In genomic region chr15:75723847-75724660, GRCh38 we compare ENCODE assay signal across 9 cellular contexts. TPM values are rescaled to one million over a fixed set of nuclear protein-coding genes. Genes with fewer than 3 reads are reported as not detected.
DNase-seq lines count a peak whose midpoint lies in the region; ATAC-seq and TF ChIP-seq lines count a peak whose summit lies in the region.
"Had no signal": no experiment of that assay in that cellular context is flagged by ENCODE, and none has a peak within 500 bp of the region (broad histone marks: within the 10 kb centered on the region; RNA-seq: fewer than 3 reads in every experiment).

No MANE protein-coding gene starts in this region.

- H3K27ac Mint-ChIP-seq in IgD-negative memory B cell: peak overlapping the region; percentile 58 to 73 (median 67)

- peak; percentile 90 to 91 for ATAC-seq in lower lobe of right lung

- H3K36me3 Mint-ChIP-seq in IgD-negative memory B cell: peaks cover 2% of the 10 kb centered on the region

- H3K4me3 Mint-ChIP-seq in IgD-negative memory B cell: no peak overlapping the region

- H3K4me1 ChIP-seq in ectodermal cell (ENCODE audit: control insufficient read depth, insufficient read depth, low read length) (peaks cover 10% of the 10 kb centered on the region), lower lobe of right lung (peaks cover 12% of the 10 kb centered on the region)

- no peak for TF ChIP-seq CTCF in lower lobe of right lung (IDR thresholded peaks at IDR 0.05)

- intact Hi-C loops in lower lobe of right lung (cut with DNase I): no loop called here

- H3K9me3 ChIP-seq in ectodermal cell (ENCODE audit: control insufficient read depth, low read length) (no peaks in the 10 kb centered on the region), lower lobe of right lung (no peaks in the 10 kb centered on the region)

- no peaks in the 10 kb centered on the region for H3K9me3 Mint-ChIP-seq in IgD-negative memory B cell

- H3K4me3 ChIP-seq in ectodermal cell (ENCODE audit: insufficient read depth, low read depth, low read length): no peak overlapping the region
- no peak overlapping the region for H3K4me3 ChIP-seq in lower lobe of right lung

- 77 to 83% methylated on average over 9 of the region's 9 CpGs for WGBS in ectodermal cell, 2 experiments

- H3K27me3 ChIP-seq in ectodermal cell (ENCODE audit: control insufficient read depth, insufficient read depth, low read length, poor library complexity, severe bottlenecking): no peaks in the 10 kb centered on the region
- no peaks in the 10 kb centered on the region for H3K27me3 ChIP-seq in lower lobe of right lung (ENCODE audit: low read depth)

- DNase-seq in DMS 273 (lab: John Stamatoyannopoulos, UW; ENCODE audit: unreplicated experiment) (peak; percentile 71), DMS 273 treated with DMSO at 0.1 percent for 48 hours (lab: John Stamatoyannopoulos, UW) (no peak), T-helper 1 cell (peak in 3 of 5 donors; percentile 23 to 39 (median 35)), lower lobe of right lung (peak; percentile 91)
- peak in 2 of 3 donors; percentile 22 to 44 for DNase-seq in stimulated activated CD4-positive, alpha-beta T cell treated with anti-CD3 and anti-CD28 coated beads, TNF-alpha, amount 100 ng/mL, for 48 hours (ENCODE audit: low read depth in 3 of 3)
- DNase-seq in NK-92 treated with Interleukin-12 subunit alpha and Interleukin-12 subunit beta, amount 100 ng/mL, for 24 hours (lab: John Stamatoyannopoulos, UW): no peak

- peaks cover 18% of the 10 kb centered on the region for H3K27me3 Mint-ChIP-seq in IgD-negative memory B cell

- H3K27ac ChIP-seq in ectodermal cell (ENCODE audit: insufficient read depth, low read depth, low read length, poor library complexity, severe bottlenecking) (peak overlapping the region; percentile 55), lower lobe of right lung (peak overlapping the region; percentile 78)
- H3K27ac ChIP-seq: 22Rv1 had no signal

- H3K36me3 ChIP-seq in ectodermal cell (ENCODE audit: control insufficient read depth, insufficient read depth, low read length): no peaks in the 10 kb centered on the region
- no peaks in the 10 kb centered on the region for H3K36me3 ChIP-seq in lower lobe of right lung

- peaks cover 0 to 5% (median 1%) of the 10 kb centered on the region in 3 donors for H3K4me1 Mint-ChIP-seq in IgD-negative memory B cell

RNA-seq across cellular contexts. Expression of gene CSPG4, which starts 11.4 kb away (rescaled TPM):
- polyA plus RNA-seq in IgD-negative memory B cell: not detected
- polyA plus RNA-seq in ectodermal cell (2013, experiment 1 of 4): 0.81 TPM
- polyA plus RNA-seq in ectodermal cell (2013, experiment 2 of 4): 0.76 TPM
- 0.85 TPM for polyA plus RNA-seq in ectodermal cell (2013, experiment 3 of 4)
- polyA plus RNA-seq in ectodermal cell (2013, experiment 4 of 4): 0.93 TPM
- 15.0 TPM for total RNA-seq in lower lobe of right lung

Comparison
In these comparisons a context has a peak if more than half of its experiments do, and no peak if none do; other contexts are left out.
1. DNase-seq: peak in DMS 273 (single experiment), T-helper 1 cell (3 of 5), lower lobe of right lung (single experiment) and stimulated activated CD4-positive, alpha-beta T cell treated with anti-CD3 and anti-CD28 coated beads, TNF-alpha, amount 100 ng/mL, for 48 hours (2 of 3); none in DMS 273 treated with DMSO at 0.1 percent for 48 hours (single experiment) and NK-92 treated with Interleukin-12 subunit alpha and Interleukin-12 subunit beta, amount 100 ng/mL, for 24 hours (single experiment).